ENCODE assay signal across 13 cellular contexts in genomic region chr3:48431224-48432029, GRCh38. TPM values are rescaled to one million over a fixed set of nuclear protein-coding genes. Genes with fewer than 3 reads are reported as not detected.
DNase-seq lines count a peak whose midpoint lies in the region; ATAC-seq, FAIRE-seq and TF ChIP-seq lines count a peak whose summit lies in the region.
"Had no signal": no experiment of that assay in that cellular context is flagged by ENCODE, and none has a peak within 500 bp of the region (broad histone marks: within the 10 kb centered on the region; RNA-seq: fewer than 3 reads in every experiment).

No MANE protein-coding gene starts in this region.

- no peak for TF ChIP-seq CTCF in GM12878 (IDR thresholded peaks at IDR 0.05 in 2 of 3, conservative IDR thresholded peaks at IDR 0.05 in 1 of 3; ENCODE audit: control insufficient read depth in 2 of 3, extremely low read depth in 1 of 3, insufficient read depth in 1 of 3, low read depth in 3 of 3, low read length in 3 of 3)
- TF ChIP-seq CTCF in right lobe of liver (IDR thresholded peaks at IDR 0.05) = no peak

- TF ChIP-seq POLR2A in GM12878 (IDR thresholded peaks at IDR 0.05; ENCODE audit: low read depth, low read length) (no peak), right lobe of liver (IDR thresholded peaks at IDR 0.05) (no peak)

- H3K9ac ChIP-seq in GM12878 (ENCODE audit: control insufficient read depth, insufficient read depth, low read length) (no peak overlapping the region), stomach smooth muscle (ENCODE audit: low read length in 2 of 2) (no peak overlapping the region)

- peaks cover 19% of the 10 kb centered on the region for H3K27me3 Mint-ChIP-seq in T-helper 1 cell treated with Interleukin-12 subunit alpha and Interleukin-12 subunit beta and Interleukin-4 antibody, amounts not matched to agents 30 μg/mL and 1 μg/mL, for 36 hours (ENCODE audit: low read depth)

- H3K9me3 ChIP-seq in GM12878 (replicated peaks; ENCODE audit: control insufficient read depth, insufficient read depth, low read length) (no peaks in the 10 kb centered on the region), right lobe of liver (no peaks in the 10 kb centered on the region), stomach smooth muscle (ENCODE audit: control insufficient read depth in 2 of 2, low read length in 2 of 2) (no peaks in the 10 kb centered on the region)

- no TSS peak for BruUV-seq in GM12878 (replicated peaks; lab: Mats Ljungman, UMichigan)

- RAD21 ChIA-PET in GM12878 (lab: Charles Lee; ENCODE audit: unreplicated experiment) = no interaction called here

- no peak overlapping the region for H3K4me2 ChIP-seq in GM12878 (ENCODE audit: control insufficient read depth, insufficient read depth)

- no peaks in the 10 kb centered on the region; the same call in 1 of the 2 replicates for H3K79me2 ChIP-seq in GM12878 (ENCODE audit: control insufficient read depth, insufficient read depth, low read length)

- 81% methylated on average over 8 of the region's 8 CpGs for WGBS in GM12878 (ENCODE audit: insufficient coverage, insufficient replicate concordance, low lambda C conversion rate, missing lambda C conversion rate)
- WGBS in right lobe of liver (ENCODE audit: insufficient coverage, low coverage, low lambda C conversion rate, missing lambda C conversion rate) = 32% methylated on average over 5 of the region's 8 CpGs

- SMC1A ChIA-PET in GM12878 (lab: Charles Lee; ENCODE audit: uncharacterized antibody, unreplicated experiment) = interaction anchor here (1.2 to 11.5 kb wide), 2 partner anchors 24 to 30 kb away, joined by 4 to 287 read pairs; no protein-coding TSS in a partner anchor

- H3K27ac ChIP-seq in GM12878 (ENCODE audit: control insufficient read depth, insufficient read depth) (peak overlapping the region; percentile 54; the same call in 1 of the 2 replicates), right lobe of liver (peak overlapping the region in 2 of 3 donors; percentile 56 to 89), stomach smooth muscle (ENCODE audit: low read length) (peak overlapping the region; percentile 92)

- peaks cover 4% of the 10 kb centered on the region for H3K36me3 Mint-ChIP-seq in T-helper 1 cell treated with Interleukin-12 subunit alpha and Interleukin-12 subunit beta and Interleukin-4 antibody, amounts not matched to agents 30 μg/mL and 1 μg/mL, for 36 hours (ENCODE audit: low read depth)

- H3K36me3 ChIP-seq in GM12878 (ENCODE audit: control insufficient read depth in 2 of 2, insufficient read depth in 2 of 2, low read length in 1 of 2) (peaks cover 2 to 16% of the 10 kb centered on the region in 2 experiments; a peak in 2 of 4 replicates), right lobe of liver (peaks cover 0 to 14% (median 0%) of the 10 kb centered on the region in 4 donors), stomach smooth muscle (ENCODE audit: control insufficient read depth in 2 of 2, insufficient read depth in 2 of 2, low read length in 2 of 2) (peaks cover 12 to 15% of the 10 kb centered on the region in 2 donors)

- H3K27me3 ChIP-seq in GM12878 (replicated peaks in 1 of 2; ENCODE audit: control insufficient read depth in 2 of 2, insufficient read depth in 2 of 2, low read length in 1 of 2) (no peaks in the 10 kb centered on the region), right lobe of liver (no peaks in the 10 kb centered on the region), stomach smooth muscle (ENCODE audit: control insufficient read depth in 1 of 2, insufficient read depth in 2 of 2, low read length in 2 of 2) (no peaks in the 10 kb centered on the region)

- no peak for FAIRE-seq in GM12878 (lab: Jason Lieb, UNC)

- POLR2A ChIA-PET in GM12878 (lab: Charles Lee) = no interaction called here

- H3K4me1 ChIP-seq in GM12878 (ENCODE audit: control insufficient read depth, insufficient read depth, low read length) (peaks cover 25% of the 10 kb centered on the region), right lobe of liver (peaks cover 0 to 39% (median 20%) of the 10 kb centered on the region in 4 donors), stomach smooth muscle (ENCODE audit: control insufficient read depth, insufficient read depth, low read length) (peaks cover 74% of the 10 kb centered on the region)

- H3K4me3 ChIP-seq in GM12878 (no peak overlapping the region), right lobe of liver (no peak overlapping the region), stomach smooth muscle (ENCODE audit: low read length in 2 of 2) (no peak overlapping the region)

- ATAC-seq in GM12878 (no peak), right lobe of liver (no peak), GM21825 (IDR thresholded peaks at IDR 0.05; ENCODE audit: unreplicated experiment) (no peak), GM18519 (IDR thresholded peaks at IDR 0.05; ENCODE audit: low FRiP score, unreplicated experiment) (no peak)

- DNase-seq in T-helper 1 cell (no peak), GM12878 (ENCODE audit: low read depth, low spot score) (no peak), right lobe of liver (peak in 1 of 3 donors; percentile 10), DMS114 treated with DMSO at 0.1 percent for 48 hours (lab: John Stamatoyannopoulos, UW; ENCODE audit: unreplicated experiment) (no peak)
- DNase-seq: Kasumi-1; kidney glomerular epithelial cell; stimulated activated naive CD4-positive, alpha-beta T cell treated with Interleukin-2 at 50 U/mL for 16 hours had no signal

- no peak overlapping the region for H2AFZ ChIP-seq in GM12878 (ENCODE audit: control insufficient read depth, low read depth, low read length)

- H3K4me3 Mint-ChIP-seq in T-helper 1 cell treated with Interleukin-12 subunit alpha and Interleukin-12 subunit beta and Interleukin-4 antibody, amounts not matched to agents 30 μg/mL and 1 μg/mL, for 36 hours = peak overlapping the region; percentile 76

- H3K9me3 Mint-ChIP-seq in T-helper 1 cell treated with Interleukin-12 subunit alpha and Interleukin-12 subunit beta and Interleukin-4 antibody, amounts not matched to agents 30 μg/mL and 1 μg/mL, for 36 hours = no peaks in the 10 kb centered on the region

- no peaks in the 10 kb centered on the region for H4K20me1 ChIP-seq in GM12878 (ENCODE audit: control insufficient read depth, insufficient read depth)

- H3K27ac Mint-ChIP-seq in T-helper 1 cell treated with Interleukin-12 subunit alpha and Interleukin-12 subunit beta and Interleukin-4 antibody, amounts not matched to agents 30 μg/mL and 1 μg/mL, for 36 hours = peak overlapping the region; percentile 41

- in situ Hi-C loops in GM12878 (cut with MboI) = no loop called here

- CTCF ChIA-PET in GM12878 (lab: Yijun Ruan, JAX) = interaction anchor here (0.8 to 12.5 kb wide), 3 partner anchors 23 to 159 kb away, joined by 3 to 757 read pairs (median 28); no protein-coding TSS in a partner anchor

- H3K4me1 Mint-ChIP-seq in T-helper 1 cell treated with Interleukin-12 subunit alpha and Interleukin-12 subunit beta and Interleukin-4 antibody, amounts not matched to agents 30 μg/mL and 1 μg/mL, for 36 hours (ENCODE audit: low read depth) = peaks cover 12% of the 10 kb centered on the region

- no peak for TF ChIP-seq RAD21 in GM12878 (IDR thresholded peaks at IDR 0.05; ENCODE audit: insufficient read depth, low read depth, low read length)

- TF ChIP-seq EP300 in GM12878 (IDR thresholded peaks at IDR 0.05; ENCODE audit: borderline replicate concordance in 1 of 2, control insufficient read depth in 1 of 2, low read depth in 2 of 2, low read length in 2 of 2) = no peak

- intact Hi-C loops in GM12878 (cut with micrococcal nuclease; ENCODE audit: unreplicated experiment) = no loop called here
- intact Hi-C loops in right lobe of liver (cut with DNase I) = no loop called here

RNA-seq across cellular contexts. Expression of gene PLXNB1, which starts 1.5 kb away (rescaled TPM):
- total RNA-seq in GM12878 (2013; cell fraction: nucleolus; rRNA removed) = 58.5 and 61.2 TPM in 2 replicates
- total RNA-seq in GM12878 (2014; rRNA removed) (4.8 and 8.0 TPM in 2 replicates), GM12878 (2014; rRNA removed; fragmentation: Illumina TruSeq; extraction: Trizol) (4.9 and 6.0 TPM in 2 replicates), GM12878 (2021) (14.7 and 15.1 TPM in 2 replicates), right lobe of liver (100 to 1,000 TPM in 2 of 6 experiments, 10 to 100 TPM in 4; 65.9 to 132 (median 86.5) TPM)
- 8.9 TPM for polyA plus RNA-seq in GM12878 (2011; ENCODE audit: low read depth)
- polyA plus RNA-seq in GM12878 (2011; rRNA removed) (8.6 and 14.3 TPM in 2 replicates), GM12878 (2014; fragmentation: Illumina TruSeq; extraction: Trizol) (3.2 and 5.7 TPM in 2 replicates), GM12878 (2014; fragmentation: Nextera tagmentation; extraction: Ambion mirVana) (under 1 TPM; 0.18 to 0.47 TPM), GM12878 (2014; rRNA removed) (12.2 and 15.2 TPM in 2 replicates), GM12878 (2016; fragmentation: Nextera tagmentation; extraction: Ambion mirVana) (1 to 10 TPM; 3.3 to 3.9 TPM)
- polyA plus RNA-seq in GM12878 (2011; cell fraction: cytosol; rRNA removed) = 15.3 and 20.0 TPM in 2 replicates
- polyA plus RNA-seq in GM12878 (2011; cell fraction: nucleus; rRNA removed) = 233 and 263 TPM in 2 replicates
- 5.4 and 8.2 TPM in 2 replicates for polyA plus RNA-seq in GM12878 (2012)
- 10.8 and 27.2 TPM in 2 replicates for polyA minus RNA-seq in GM12878 (2011; rRNA and poly(A)+ RNA removed)
- polyA minus RNA-seq in GM12878 (2011; cell fraction: cytosol; rRNA and poly(A)+ RNA removed) = 9.7 and 14.7 TPM in 2 replicates
- polyA minus RNA-seq in GM12878 (2011; cell fraction: nucleus; rRNA and poly(A)+ RNA removed) = 49.9 and 68.0 TPM in 2 replicates

RNA-seq across cellular contexts. Expression of gene CCDC51, which starts 8.5 kb away (rescaled TPM):
- 3.7 and 4.3 TPM in 2 replicates for total RNA-seq in GM12878 (2013; cell fraction: nucleolus; rRNA removed)
- 30.0 and 31.0 TPM in 2 replicates for total RNA-seq in GM12878 (2014; rRNA removed)
- total RNA-seq in GM12878 (2014; rRNA removed; fragmentation: Illumina TruSeq; extraction: Trizol) = 28.7 and 29.4 TPM in 2 replicates
- total RNA-seq in GM12878 (2021) = 24.3 and 26.6 TPM in 2 replicates
- 8.2 TPM for polyA plus RNA-seq in GM12878 (2011; ENCODE audit: low read depth)
- 22.2 and 32.7 TPM in 2 replicates for polyA plus RNA-seq in GM12878 (2011; rRNA removed)
- 35.8 and 36.8 TPM in 2 replicates for polyA plus RNA-seq in GM12878 (2011; cell fraction: cytosol; rRNA removed)
- polyA plus RNA-seq in GM12878 (2011; cell fraction: nucleus; rRNA removed) = 14.4 and 15.8 TPM in 2 replicates
- 11.8 and 15.7 TPM in 2 replicates for polyA plus RNA-seq in GM12878 (2012)
- 14.5 and 28.2 TPM in 2 replicates for polyA plus RNA-seq in GM12878 (2014; fragmentation: Illumina TruSeq; extraction: Trizol)
- 10 to 100 TPM; 10.6 to 12.6 TPM for polyA plus RNA-seq in GM12878 (2014; fragmentation: Nextera tagmentation; extraction: Ambion mirVana)
- 26.2 and 28.1 TPM in 2 replicates for polyA plus RNA-seq in GM12878 (2014; rRNA removed)
- 10 to 100 TPM; 45.4 to 54.9 TPM for polyA plus RNA-seq in GM12878 (2016; fragmentation: Nextera tagmentation; extraction: Ambion mirVana)
- polyA minus RNA-seq in GM12878 (2011; rRNA and poly(A)+ RNA removed) = 16.5 and 19.2 TPM in 2 replicates
- polyA minus RNA-seq in GM12878 (2011; cell fraction: cytosol; rRNA and poly(A)+ RNA removed) = 5.9 TPM in 2 replicates
- polyA minus RNA-seq in GM12878 (2011; cell fraction: nucleus; rRNA and poly(A)+ RNA removed) = 2.0 and 2.2 TPM in 2 replicates
- 10 to 100 TPM in 2 of 6 experiments, 1 to 10 TPM in 4; 5.9 to 16.0 (median 8.1) TPM for total RNA-seq in right lobe of liver

RNA-seq across cellular contexts. Expression of gene TMA7, which starts 8.6 kb away (rescaled TPM):
- 21.0 and 24.2 TPM in 2 replicates for total RNA-seq in GM12878 (2013; cell fraction: nucleolus; rRNA removed)
- total RNA-seq in GM12878 (2014; rRNA removed) = 426 and 551 TPM in 2 replicates
- total RNA-seq in GM12878 (2014; rRNA removed; fragmentation: Illumina TruSeq; extraction: Trizol) = 703 and 728 TPM in 2 replicates
- total RNA-seq in GM12878 (2021) = 315 and 319 TPM in 2 replicates
- 234 TPM for polyA plus RNA-seq in GM12878 (2011; ENCODE audit: low read depth)
- 427 and 593 TPM in 2 replicates for polyA plus RNA-seq in GM12878 (2011; rRNA removed)
- polyA plus RNA-seq in GM12878 (2011; cell fraction: cytosol; rRNA removed) = 148 and 171 TPM in 2 replicates
- 119 and 149 TPM in 2 replicates for polyA plus RNA-seq in GM12878 (2011; cell fraction: nucleus; rRNA removed)
- 449 and 603 TPM in 2 replicates for polyA plus RNA-seq in GM12878 (2012)
- polyA plus RNA-seq in GM12878 (2014; fragmentation: Illumina TruSeq; extraction: Trizol) = 332 and 496 TPM in 2 replicates
- polyA plus RNA-seq in GM12878 (2014; fragmentation: Nextera tagmentation; extraction: Ambion mirVana) = 1,000 to 10,000 TPM; 1,729 to 1,760 TPM
- polyA plus RNA-seq in GM12878 (2014; rRNA removed) = 684 and 776 TPM in 2 replicates
- 1,000 to 10,000 TPM; 1,330 to 1,388 TPM for polyA plus RNA-seq in GM12878 (2016; fragmentation: Nextera tagmentation; extraction: Ambion mirVana)
- 24.7 and 32.4 TPM in 2 replicates for polyA minus RNA-seq in GM12878 (2011; rRNA and poly(A)+ RNA removed)
- 27.3 and 28.5 TPM in 2 replicates for polyA minus RNA-seq in GM12878 (2011; cell fraction: cytosol; rRNA and poly(A)+ RNA removed)
- polyA minus RNA-seq in GM12878 (2011; cell fraction: nucleus; rRNA and poly(A)+ RNA removed) = 18.0 and 32.1 TPM in 2 replicates
- total RNA-seq in right lobe of liver = 100 to 1,000 TPM in 2 of 6 experiments, 10 to 100 TPM in 4; 64.8 to 182 (median 80.1) TPM

RNA-seq across cellular contexts. Expression of gene ATRIP, which starts 15.1 kb away (rescaled TPM):
- 19.6 and 19.8 TPM in 2 replicates for total RNA-seq in GM12878 (2013; cell fraction: nucleolus; rRNA removed)
- total RNA-seq in GM12878 (2014; rRNA removed) (14.5 and 15.0 TPM in 2 replicates), GM12878 (2014; rRNA removed; fragmentation: Illumina TruSeq; extraction: Trizol) (11.5 and 13.4 TPM in 2 replicates), GM12878 (2021) (13.2 and 13.6 TPM in 2 replicates), right lobe of liver (1 to 10 TPM; 2.4 to 4.5 (median 3.2) TPM)
- 2.6 TPM for polyA plus RNA-seq in GM12878 (2011; ENCODE audit: low read depth)
- polyA plus RNA-seq in GM12878 (2011; rRNA removed) (8.4 and 11.6 TPM in 2 replicates), GM12878 (2014; fragmentation: Illumina TruSeq; extraction: Trizol) (16.0 and 18.9 TPM in 2 replicates), GM12878 (2014; fragmentation: Nextera tagmentation; extraction: Ambion mirVana) (1 to 10 TPM; 1.4 to 2.4 TPM), GM12878 (2014; rRNA removed) (9.7 and 10.3 TPM in 2 replicates), GM12878 (2016; fragmentation: Nextera tagmentation; extraction: Ambion mirVana) (10 to 100 TPM in 1 of 2 experiments, 1 to 10 TPM in 1; 9.5 to 10.5 TPM)
- polyA plus RNA-seq in GM12878 (2011; cell fraction: cytosol; rRNA removed) = 10.6 and 12.7 TPM in 2 replicates
- polyA plus RNA-seq in GM12878 (2011; cell fraction: nucleus; rRNA removed) = 26.2 and 28.8 TPM in 2 replicates
- polyA plus RNA-seq in GM12878 (2012) = 4.4 and 6.3 TPM in 2 replicates
- 14.6 and 17.2 TPM in 2 replicates for polyA minus RNA-seq in GM12878 (2011; rRNA and poly(A)+ RNA removed)
- polyA minus RNA-seq in GM12878 (2011; cell fraction: cytosol; rRNA and poly(A)+ RNA removed) = 4.8 and 6.0 TPM in 2 replicates
- polyA minus RNA-seq in GM12878 (2011; cell fraction: nucleus; rRNA and poly(A)+ RNA removed) = 11.2 and 18.7 TPM in 2 replicates

RNA-seq across cellular contexts. Expression of gene FBXW12, which starts 59.4 kb away (rescaled TPM):
- total RNA-seq in GM12878 (2013; cell fraction: nucleolus; rRNA removed) = 0.51 and 1.5 TPM in 2 replicates
- total RNA-seq in GM12878 (2014; rRNA removed) (0.17 TPM in 1 of 2 replicates, not detected in the other), GM12878 (2014; rRNA removed; fragmentation: Illumina TruSeq; extraction: Trizol) (not detected in 2 replicates), GM12878 (2021) (0.15 TPM in 1 of 2 replicates, not detected in the other), right lobe of liver (not detected)
- polyA plus RNA-seq in GM12878 (2011; ENCODE audit: low read depth) = not detected
- polyA plus RNA-seq in GM12878 (2011; rRNA removed) (0.04 and 0.07 TPM in 2 replicates), GM12878 (2014; fragmentation: Illumina TruSeq; extraction: Trizol) (0.09 and 0.29 TPM in 2 replicates), GM12878 (2014; fragmentation: Nextera tagmentation; extraction: Ambion mirVana) (under 1 TPM in 1 of 2 experiments, not detected in 1; 0.07 TPM), GM12878 (2014; rRNA removed) (0.16 TPM in 1 of 2 replicates, not detected in the other), GM12878 (2016; fragmentation: Nextera tagmentation; extraction: Ambion mirVana) (under 1 TPM in 1 of 2 experiments, not detected in 1; 0.18 TPM)
- polyA plus RNA-seq in GM12878 (2011; cell fraction: cytosol; rRNA removed) = 0.10 TPM in 1 of 2 replicates, not detected in the other
- 0.12 and 0.21 TPM in 2 replicates for polyA plus RNA-seq in GM12878 (2011; cell fraction: nucleus; rRNA removed)
- 0.10 TPM in 1 of 2 replicates, not detected in the other for polyA plus RNA-seq in GM12878 (2012)
- not detected in 2 replicates for polyA minus RNA-seq in GM12878 (2011; rRNA and poly(A)+ RNA removed)
- not detected in 2 replicates for polyA minus RNA-seq in GM12878 (2011; cell fraction: cytosol; rRNA and poly(A)+ RNA removed)
- polyA minus RNA-seq in GM12878 (2011; cell fraction: nucleus; rRNA and poly(A)+ RNA removed) = 0.24 TPM in 1 of 2 replicates, not detected in the other
- total RNA-seq: A172; T-helper 1 cell treated with Interleukin-12 subunit alpha and Interleukin-12 subunit beta and Interleukin-4 antibody, amounts not matched to agents 30 ng/mL and 1 ng/mL, for 36 hours had no signal
